Comparison of ENCODE assay signal across 26 cellular contexts in genomic region chr5:149757956-149758355, GRCh38. TPM values are rescaled to one million over a fixed set of nuclear protein-coding genes. Genes with fewer than 3 reads are reported as not detected.
A peak's percentile ranks its signal among the peaks of the same experiment; 100 is the strongest.
DNase-seq lines count a peak whose midpoint lies in the region; ATAC-seq and TF ChIP-seq lines count a peak whose summit lies in the region.
"Had no signal": no experiment of that assay in that cellular context is flagged by ENCODE, and none has a peak within 500 bp of the region (broad histone marks: within the 10 kb centered on the region; RNA-seq: fewer than 3 reads in every experiment).

No MANE protein-coding gene starts in this region.

- H3K9me3 ChIP-seq in mucosa of stomach (ENCODE audit: control insufficient read depth, low read length): no peaks in the 10 kb centered on the region
- no peaks in the 10 kb centered on the region for H3K9me3 ChIP-seq in stomach
- H3K9me3 ChIP-seq: BLaER1 treated with 17β-estradiol and CSF1 and Interleukin-3, amounts not matched to agents 10 nM and 100 nM; tibial nerve had no signal

- CTCF ChIA-PET in RWPE1 (lab: Yijun Ruan, JAX): no interaction called here
- CTCF ChIA-PET in activated naive CD4-positive, alpha-beta T cell treated with anti-CD3 and anti-CD28 coated beads for 36 hours (lab: Charles Lee): interaction anchor here (1.1 to 1.2 kb wide), 2 partner anchors 36 to 122 kb away, joined by 3 read pairs; no protein-coding TSS in a partner anchor

- no peaks in the 10 kb centered on the region for H3K4me1 Mint-ChIP-seq in activated naive CD4-positive, alpha-beta T cell treated with anti-CD3 and anti-CD28 coated beads for 36 hours (ENCODE audit: low read depth)
- H3K4me1 Mint-ChIP-seq: activated CD4-positive, alpha-beta T cell treated with anti-CD3 and anti-CD28 coated beads for 36 hours had no signal

- no peak overlapping the region for H3K4me3 ChIP-seq in mucosa of stomach (ENCODE audit: low read length)
- no peak overlapping the region for H3K4me3 ChIP-seq in stomach
- H3K4me3 ChIP-seq: BLaER1 treated with 17β-estradiol and CSF1 and Interleukin-3, amounts not matched to agents 10 nM and 100 nM; smooth muscle cell; tibial nerve had no signal

- H3K27me3 Mint-ChIP-seq in activated naive CD4-positive, alpha-beta T cell treated with anti-CD3 and anti-CD28 coated beads for 36 hours (ENCODE audit: low read depth): no peaks in the 10 kb centered on the region
- H3K27me3 Mint-ChIP-seq: activated CD4-positive, alpha-beta T cell treated with anti-CD3 and anti-CD28 coated beads for 36 hours; activated T-helper 17 cell treated with anti-CD3 and anti-CD28 coated beads, Interleukin-2, amount 50 U/mL, for 72 hours had no signal

- intact Hi-C loops in stomach (cut with DNase I; ENCODE audit: low total_unique reads): no loop called here
- intact Hi-C loops in activated naive CD4-positive, alpha-beta T cell treated with anti-CD3 and anti-CD28 coated beads for 36 hours (cut with micrococcal nuclease): no loop called here

- no peaks in the 10 kb centered on the region for H3K36me3 ChIP-seq in mucosa of stomach (ENCODE audit: control insufficient read depth, insufficient read depth, low read length)
- H3K36me3 ChIP-seq in stomach: no peaks in the 10 kb centered on the region
- H3K36me3 ChIP-seq: tibial nerve had no signal

- DNase-seq in RWPE1 (ENCODE audit: low spot score): no peak
- DNase-seq in stomach: no peak
- no peak for DNase-seq in NCI-H774 (lab: John Stamatoyannopoulos, UW)
- no peak for DNase-seq in foreskin keratinocyte
- no peak for DNase-seq in activated naive CD4-positive, alpha-beta T cell treated with anti-CD3 and anti-CD28 coated beads for 36 hours
- DNase-seq: activated CD4-positive, alpha-beta T cell treated with anti-CD3 and anti-CD28 coated beads for 36 hours; activated CD8-positive, alpha-beta T cell treated with anti-CD3 and anti-CD28 coated beads, Interleukin-2, amount 10 ng/mL, durations not matched to agents 7 days and 5 days; activated naive CD4-positive, alpha-beta T cell treated with anti-CD3 and anti-CD28 coated beads, Interleukin-2, amount 50 U/mL, for 16 hours; amygdala; H9; Karpas-422; midbrain; NCI-H2227 treated with DMSO at 0.1 percent for 48 hours; NCI-H526; nephron progenitor cell; SIG-M5; stimulated activated CD8-positive, alpha-beta memory T cell treated with anti-CD3 and anti-CD28 coated beads, Interleukin-4, amount 100 ng/mL, for 48 hours; SW 1271; T1000 had no signal

- H3K27me3 ChIP-seq in mucosa of stomach (ENCODE audit: control insufficient read depth, insufficient read depth, low read length) (no peaks in the 10 kb centered on the region), stomach (no peaks in the 10 kb centered on the region), foreskin keratinocyte (no peaks in the 10 kb centered on the region)
- H3K27me3 ChIP-seq: BLaER1 treated with 17β-estradiol and CSF1 and Interleukin-3, amounts not matched to agents 10 nM and 100 nM; tibial nerve had no signal

- H3K4me1 ChIP-seq in mucosa of stomach (ENCODE audit: control insufficient read depth, insufficient read depth, low read length) (peaks cover 24% of the 10 kb centered on the region), stomach (peaks cover 11 to 39% (median 26%) of the 10 kb centered on the region in 4 donors), foreskin keratinocyte (no peaks in the 10 kb centered on the region)
- H3K4me1 ChIP-seq: tibial nerve had no signal

- WGBS in stomach, 5 donors: 55 to 83% (median 72%) methylated on average over 3 of the region's 3 CpGs

- TF ChIP-seq POLR2A in stomach (IDR thresholded peaks at IDR 0.05): no peak

- TF ChIP-seq CTCF in RWPE1 (conservative IDR thresholded peaks at IDR 0.05; ENCODE audit: low read depth) (no peak), stomach (IDR thresholded peaks at IDR 0.05) (no peak), foreskin keratinocyte (conservative IDR thresholded peaks at IDR 0.05) (no peak)

- peak overlapping the region; percentile 24 for H3K9ac ChIP-seq in mucosa of stomach (ENCODE audit: low read length)
- H3K9ac ChIP-seq: BLaER1 treated with 17β-estradiol and CSF1 and Interleukin-3, amounts not matched to agents 10 nM and 100 nM had no signal

- POLR2A ChIA-PET in RWPE1 (lab: Yijun Ruan, JAX; ENCODE audit: low non-redundant PET): no interaction called here

- ATAC-seq in esophagus mucosa: peak; percentile 20
- no peak for ATAC-seq in foreskin keratinocyte
- ATAC-seq: activated CD4-positive, alpha-beta T cell treated with anti-CD3 and anti-CD28 coated beads for 36 hours; activated CD8-positive, alpha-beta T cell treated with anti-CD3 and anti-CD28 coated beads, Interleukin-2, amount 10 ng/mL, durations not matched to agents 7 days and 5 days; activated T-helper 17 cell treated with anti-CD3 and anti-CD28 coated beads, Interleukin-2, amount 50 U/mL, for 72 hours had no signal

- no peak for TF ChIP-seq EP300 in stomach (IDR thresholded peaks at IDR 0.05)

- no peak overlapping the region for H3K4me3 Mint-ChIP-seq in activated naive CD4-positive, alpha-beta T cell treated with anti-CD3 and anti-CD28 coated beads for 36 hours
- H3K4me3 Mint-ChIP-seq: activated CD4-positive, alpha-beta T cell treated with anti-CD3 and anti-CD28 coated beads for 36 hours; activated CD8-positive, alpha-beta T cell treated with anti-CD3 and anti-CD28 coated beads, Interleukin-2, amount 10 ng/mL, durations not matched to agents 7 days and 5 days; activated T-helper 17 cell treated with anti-CD3 and anti-CD28 coated beads, Interleukin-2, amount 50 U/mL, for 72 hours; H9; nephron progenitor cell had no signal

- no peak overlapping the region for H3K27ac Mint-ChIP-seq in activated naive CD4-positive, alpha-beta T cell treated with anti-CD3 and anti-CD28 coated beads for 36 hours
- H3K27ac Mint-ChIP-seq: activated CD4-positive, alpha-beta T cell treated with anti-CD3 and anti-CD28 coated beads for 36 hours; activated CD8-positive, alpha-beta T cell treated with anti-CD3 and anti-CD28 coated beads, Interleukin-2, amount 10 ng/mL, durations not matched to agents 7 days and 5 days; activated T-helper 17 cell treated with anti-CD3 and anti-CD28 coated beads, Interleukin-2, amount 50 U/mL, for 72 hours had no signal

- peaks cover 3% of the 10 kb centered on the region for H3K36me3 Mint-ChIP-seq in activated naive CD4-positive, alpha-beta T cell treated with anti-CD3 and anti-CD28 coated beads for 36 hours (ENCODE audit: low read depth)

- H3K9me3 Mint-ChIP-seq in activated naive CD4-positive, alpha-beta T cell treated with anti-CD3 and anti-CD28 coated beads for 36 hours: no peaks in the 10 kb centered on the region
- H3K9me3 Mint-ChIP-seq: activated T-helper 17 cell treated with anti-CD3 and anti-CD28 coated beads, Interleukin-2, amount 50 U/mL, for 72 hours; H9; nephron progenitor cell had no signal

- H3K27ac ChIP-seq in RWPE1: peak overlapping the region; percentile 11; the same call in 1 of the 2 replicates
- H3K27ac ChIP-seq in stomach: peak overlapping the region; percentile 42 to 80 (median 72)
- H3K27ac ChIP-seq in foreskin keratinocyte: no peak overlapping the region
- H3K27ac ChIP-seq: BLaER1 treated with 17β-estradiol and CSF1 and Interleukin-3, amounts not matched to agents 10 nM and 100 nM; tibial nerve; VCaP had no signal

RNA-seq across cellular contexts. Expression of gene PPARGC1B, which starts 27.8 kb away (rescaled TPM):
- total RNA-seq in esophagus mucosa: 8.8 TPM
- 10 to 100 TPM in 3 of 5 donors, 1 to 10 TPM in 2; 4.1 to 59.7 (median 17.1) TPM for total RNA-seq in stomach
- 1 to 10 TPM; 1.2 to 2.4 (median 1.7) TPM for polyA plus RNA-seq in stomach
- total RNA-seq in foreskin keratinocyte: 4.1 and 4.4 TPM in 2 replicates
- 0.62 and 0.67 TPM in 2 replicates for polyA plus RNA-seq in foreskin keratinocyte
- 1 to 10 TPM; 3.8 to 4.2 TPM for total RNA-seq in activated naive CD4-positive, alpha-beta T cell treated with anti-CD3 and anti-CD28 coated beads for 36 hours
